ENCODE assay signal across 8 cellular contexts in genomic region chr1:156727914-156728598, GRCh38. TPM values are rescaled to one million over a fixed set of nuclear protein-coding genes. Genes with fewer than 3 reads are reported as not detected.
A peak's percentile ranks its signal among the peaks of the same experiment; 100 is the strongest.
DNase-seq lines count a peak whose midpoint lies in the region; ATAC-seq and TF ChIP-seq lines count a peak whose summit lies in the region.

METTL25B (plus strand) TSS chr1:156728469; CDS start chr1:156729105, 636 bp downstream.

- peaks cover 2% of the 10 kb centered on the region for H3K27me3 Mint-ChIP-seq in IgD-negative memory B cell
- H3K27me3 Mint-ChIP-seq in activated naive CD4-positive, alpha-beta T cell treated with anti-CD3 and anti-CD28 coated beads for 36 hours (ENCODE audit: low read depth) = no peaks in the 10 kb centered on the region

- no peak within 1 kb of the TSS for H3K4me3 Mint-ChIP-seq in IgD-negative memory B cell
- H3K4me3 Mint-ChIP-seq in activated naive CD4-positive, alpha-beta T cell treated with anti-CD3 and anti-CD28 coated beads for 36 hours = no peak within 1 kb of the TSS

- WGBS in urinary bladder = under 1% methylated on average over 46 of the region's 46 CpGs

- H3K27ac Mint-ChIP-seq in IgD-negative memory B cell = peak within 1 kb of the TSS in 2 of 3 donors; percentile 97 to 98
- peak within 1 kb of the TSS; percentile 98 for H3K27ac Mint-ChIP-seq in activated naive CD4-positive, alpha-beta T cell treated with anti-CD3 and anti-CD28 coated beads for 36 hours

- CTCF ChIA-PET in activated naive CD4-positive, alpha-beta T cell treated with anti-CD3 and anti-CD28 coated beads for 36 hours (lab: Charles Lee) = interaction anchor here (0.7 to 5.8 kb wide), 22 partner anchors 11 to 383 kb away, joined by 3 to 166 read pairs (median 12); partner anchors contain the start of genes CRABP2, HDGF, MRPL24 and NTRK1

- DNase-seq in ELR (ENCODE audit: low read depth) = peak; percentile 89
- peak; percentile 94 for DNase-seq in RPMI8226
- DNase-seq in activated naive CD4-positive, alpha-beta T cell treated with anti-CD3 and anti-CD28 coated beads for 36 hours = peak; percentile 82
- peak; percentile 84 for DNase-seq in glomerular visceral epithelial cell (ENCODE audit: extremely low spot score)
- DNase-seq in omental fat pad (ENCODE audit: low spot score) = no peak

- H3K27ac ChIP-seq in urinary bladder (ENCODE audit: low read depth) = peak within 1 kb of the TSS; percentile 94

- peaks cover 6% of the 10 kb centered on the region for H3K36me3 Mint-ChIP-seq in IgD-negative memory B cell
- peaks cover 30% of the 10 kb centered on the region for H3K36me3 Mint-ChIP-seq in activated naive CD4-positive, alpha-beta T cell treated with anti-CD3 and anti-CD28 coated beads for 36 hours (ENCODE audit: low read depth)

- peaks cover 2% of the 10 kb centered on the region for H3K36me3 ChIP-seq in urinary bladder (ENCODE audit: insufficient read depth)

- intact Hi-C loops in activated naive CD4-positive, alpha-beta T cell treated with anti-CD3 and anti-CD28 coated beads for 36 hours (cut with micrococcal nuclease) = loop anchor here (1.0 to 5.0 kb wide), 6 partner anchors 13 to 391 kb away; partner anchors contain the start of genes CCT3, HDGF, MRPL24 and PRCC

- no peaks in the 10 kb centered on the region for H3K9me3 Mint-ChIP-seq in IgD-negative memory B cell
- H3K9me3 Mint-ChIP-seq in activated naive CD4-positive, alpha-beta T cell treated with anti-CD3 and anti-CD28 coated beads for 36 hours = no peaks in the 10 kb centered on the region

- peaks cover 23 to 30% (median 29%) of the 10 kb centered on the region in 3 donors for H3K4me1 Mint-ChIP-seq in IgD-negative memory B cell
- peaks cover 34% of the 10 kb centered on the region for H3K4me1 Mint-ChIP-seq in activated naive CD4-positive, alpha-beta T cell treated with anti-CD3 and anti-CD28 coated beads for 36 hours (ENCODE audit: low read depth)

- peak; percentile 46 for ATAC-seq in GM21576 (IDR thresholded peaks at IDR 0.05; ENCODE audit: unreplicated experiment)
- peak; percentile 79 for ATAC-seq in omental fat pad (ENCODE audit: low FRiP score)

- peak within 1 kb of the TSS; percentile 59 for H3K4me3 ChIP-seq in urinary bladder (ENCODE audit: low read depth, low read length)

- peaks cover 4% of the 10 kb centered on the region for H3K4me1 ChIP-seq in urinary bladder (ENCODE audit: insufficient read depth)

- no peak for TF ChIP-seq CTCF in omental fat pad (IDR thresholded peaks at IDR 0.05)

RNA-seq across cellular contexts. Expression of gene METTL25B, which starts in this region (rescaled TPM):
- polyA plus RNA-seq in IgD-negative memory B cell (11.5 TPM), urinary bladder (32.6 TPM)
- 10 to 100 TPM; 35.3 to 35.5 TPM for total RNA-seq in activated naive CD4-positive, alpha-beta T cell treated with anti-CD3 and anti-CD28 coated beads for 36 hours
- total RNA-seq in omental fat pad (10 to 100 TPM; 12.1 to 25.4 (median 18.8) TPM), urinary bladder (11.4 TPM)
